9 cellular contexts compared by ENCODE assay signal in genomic region chr18:13823707-13824395, GRCh38. TPM values are rescaled to one million over a fixed set of nuclear protein-coding genes. Genes with fewer than 3 reads are reported as not detected.
A peak's percentile ranks its signal among the peaks of the same experiment; 100 is the strongest.
DNase-seq lines count a peak whose midpoint lies in the region; ATAC-seq, FAIRE-seq and TF ChIP-seq lines count a peak whose summit lies in the region.
"Had no signal": no experiment of that assay in that cellular context is flagged by ENCODE, and none has a peak within 500 bp of the region (broad histone marks: within the 10 kb centered on the region; RNA-seq: fewer than 3 reads in every experiment).

Gene MC5R, plus strand, starts transcription at chr18:13824149. Its CDS starts 1,617 bp downstream, at chr18:13825766.

- TF ChIP-seq POLR2A in Peyer's patch (IDR thresholded peaks at IDR 0.05) = no peak

- peak; percentile 81 to 96 (median 90) for TF ChIP-seq CTCF in Peyer's patch (IDR thresholded peaks at IDR 0.05)
- peak; percentile 77 for TF ChIP-seq CTCF in foreskin fibroblast (IDR thresholded peaks at IDR 0.05; ENCODE audit: low read depth, low read length)

- H3K27me3 ChIP-seq in Peyer's patch = no peaks in the 10 kb centered on the region

- no peaks in the 10 kb centered on the region for H3K9me3 ChIP-seq in Peyer's patch

- H3K36me3 ChIP-seq in Peyer's patch = no peaks in the 10 kb centered on the region

- no peaks in the 10 kb centered on the region for H3K4me1 Mint-ChIP-seq in activated T-helper 17 cell treated with anti-CD3 and anti-CD28 coated beads, Interleukin-2, amount 50 U/mL, for 72 hours

- peak within 1 kb of the TSS; percentile 41 for H3K4me3 Mint-ChIP-seq in activated T-helper 17 cell treated with anti-CD3 and anti-CD28 coated beads, Interleukin-2, amount 50 U/mL, for 72 hours

- no peak within 1 kb of the TSS for H3K27ac Mint-ChIP-seq in activated T-helper 17 cell treated with anti-CD3 and anti-CD28 coated beads, Interleukin-2, amount 50 U/mL, for 72 hours

- no peaks in the 10 kb centered on the region for H3K36me3 Mint-ChIP-seq in activated T-helper 17 cell treated with anti-CD3 and anti-CD28 coated beads, Interleukin-2, amount 50 U/mL, for 72 hours (ENCODE audit: low read depth)

- peak; percentile 98 for ATAC-seq in HG03432 (IDR thresholded peaks at IDR 0.05; ENCODE audit: unreplicated experiment)
- ATAC-seq in activated T-helper 17 cell treated with anti-CD3 and anti-CD28 coated beads, Interleukin-2, amount 50 U/mL, for 72 hours (replicated peaks) = peak; percentile 87

- no peaks in the 10 kb centered on the region for H3K9me3 Mint-ChIP-seq in activated T-helper 17 cell treated with anti-CD3 and anti-CD28 coated beads, Interleukin-2, amount 50 U/mL, for 72 hours

- peaks cover 0 to 3% (median 0%) of the 10 kb centered on the region in 4 donors for H3K4me1 ChIP-seq in Peyer's patch

- DNase-seq in C1 segment of cervical spinal cord (lab: John Stamatoyannopoulos, UW) (peak in 11 of 14 donors; percentile 5 to 67 (median 31)), GM19239 (ENCODE audit: insufficient read length, low spot score) (peak; percentile 88), Peyer's patch (peak; percentile 44 to 76 (median 75)), foreskin fibroblast (peak; percentile 20 to 70), occipital lobe (lab: John Stamatoyannopoulos, UW) (peak; percentile 39), superior temporal gyrus (ENCODE audit: extremely low spot score) (peak; percentile 66)

- H3K27me3 Mint-ChIP-seq in activated T-helper 17 cell treated with anti-CD3 and anti-CD28 coated beads, Interleukin-2, amount 50 U/mL, for 72 hours = peaks cover 29% of the 10 kb centered on the region

- peak; percentile 40 for FAIRE-seq in GM19239 (lab: Jason Lieb, UNC)

- H3K4me3 ChIP-seq in Peyer's patch = peak within 1 kb of the TSS in 3 of 4 donors; percentile 33 to 56 (median 46)
- H3K4me3 ChIP-seq in foreskin fibroblast (ENCODE audit: low read depth in 1 of 2, low read length in 2 of 2) = peak within 1 kb of the TSS; percentile 25 to 42

- no peak within 1 kb of the TSS for H3K27ac ChIP-seq in Peyer's patch

RNA-seq across cellular contexts. Expression of gene MC5R, which starts in this region (rescaled TPM):
- total RNA-seq in Peyer's patch (not detected), occipital lobe (2.2 TPM)
- total RNA-seq in activated T-helper 17 cell treated with anti-CD3 and anti-CD28 coated beads, Interleukin-2, amount 50 U/mL, for 72 hours = not detected
- total RNA-seq: T-helper 1 cell treated with Interleukin-12 subunit alpha and Interleukin-12 subunit beta and Interleukin-4 antibody, amounts not matched to agents 30 ng/mL and 1 ng/mL, for 36 hours had no signal

Comparison
In these comparisons a context has a peak if more than half of its experiments do, and no peak if none do; other contexts are left out.
1. Peak in DNase-seq and H3K4me3 ChIP-seq in Peyer's patch; RNA of the gene not detected or under 1 TPM.
2. Peak in ATAC-seq in activated T-helper 17 cell treated with anti-CD3 and anti-CD28 coated beads, Interleukin-2, amount 50 U/mL, for 72 hours; RNA of the gene not detected or under 1 TPM.
3. DNase-seq: peak in every context shown above with its lines; median percentile 88 in GM19239; 75 in Peyer's patch; 66 in superior temporal gyrus; 45 in foreskin fibroblast; 39 in occipital lobe; 31 in C1 segment of cervical spinal cord.